In the genomic region with DNA sequence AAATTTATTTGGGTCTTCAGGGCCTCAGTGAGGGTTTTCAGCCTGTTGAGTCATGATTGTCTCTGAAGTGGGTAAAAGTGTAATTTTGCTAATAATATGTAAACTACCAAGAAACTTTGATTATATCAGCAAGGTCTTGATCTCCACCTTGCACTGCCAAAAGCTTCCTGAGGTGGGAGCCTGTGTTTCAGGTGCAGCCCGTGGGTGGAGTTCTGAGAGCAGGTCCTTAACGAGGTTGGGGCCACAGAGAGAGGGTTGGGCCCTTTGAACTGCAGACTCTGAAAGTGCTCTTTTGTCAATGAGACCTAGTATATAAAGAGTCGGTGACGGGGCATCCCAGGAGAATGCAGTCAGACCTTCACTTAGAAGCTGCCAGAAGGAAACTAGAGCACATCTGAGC, we compare ENCODE assay signal across 30 cellular contexts.
"Had no signal": no experiment of that assay in that cellular context is flagged by ENCODE, and none has a peak within 500 bp of the region (broad histone marks: within the 10 kb centered on the region; RNA-seq: fewer than 3 reads in every experiment).

No MANE protein-coding gene starts in this region.

- H3K9me3 ChIP-seq: ascending aorta, body of pancreas, Peyer's patch, SK-N-SH had no signal

- H3K9me3 Mint-ChIP-seq: activated naive CD4-positive, alpha-beta T cell treated with anti-CD3 and anti-CD28 coated beads, Interleukin-2, amount 50 U/mL, for 72 hours; activated naive CD8-positive, alpha-beta T cell treated with anti-CD3 and anti-CD28 coated beads, Interleukin-2, amount 50 U/mL, for 24 hours; activated T-helper 1 cell treated with anti-CD3 and anti-CD28 coated beads, Interleukin-12 subunit alpha, Interleukin-12 subunit beta, Interleukin-2, Interleukin-4 antibody, amounts not matched to agents 30 ng/mL and 10 ng/mL and 1 ng/mL, durations not matched to agents 14 hours and 24 hours and 36 hours; central memory CD8-positive, alpha-beta T cell had no signal

- ATAC-seq: activated CD4-positive, CD25-positive, alpha-beta regulatory T cell treated with anti-CD3 and anti-CD28 coated beads, Interleukin-2, amount 50 U/mL, for 24 hours; activated CD8-positive, alpha-beta T cell treated with anti-CD3 and anti-CD28 coated beads, Interleukin-2, amount 10 ng/mL, durations not matched to agents 7 days and 5 days; activated naive CD4-positive, alpha-beta T cell treated with anti-CD3 and anti-CD28 coated beads, Interleukin-2, amount 50 U/mL, for 72 hours; activated naive CD8-positive, alpha-beta T cell treated with anti-CD3 and anti-CD28 coated beads, Interleukin-2, amount 50 U/mL, for 24 hours; body of pancreas had no signal

- H3K4me3 Mint-ChIP-seq: activated CD8-positive, alpha-beta T cell treated with anti-CD3 and anti-CD28 coated beads, Interleukin-2, amount 10 ng/mL, durations not matched to agents 7 days and 5 days; activated naive CD8-positive, alpha-beta T cell treated with anti-CD3 and anti-CD28 coated beads, Interleukin-2, amount 50 U/mL, for 24 hours; activated T-helper 1 cell treated with anti-CD3 and anti-CD28 coated beads, Interleukin-12 subunit alpha, Interleukin-12 subunit beta, Interleukin-2, Interleukin-4 antibody, amounts not matched to agents 30 ng/mL and 10 ng/mL and 1 ng/mL, durations not matched to agents 14 hours and 24 hours and 36 hours; central memory CD8-positive, alpha-beta T cell had no signal

- H3K27ac Mint-ChIP-seq: activated CD8-positive, alpha-beta T cell treated with anti-CD3 and anti-CD28 coated beads, Interleukin-2, amount 10 ng/mL, durations not matched to agents 7 days and 5 days; activated naive CD4-positive, alpha-beta T cell treated with anti-CD3 and anti-CD28 coated beads, Interleukin-2, amount 50 U/mL, for 72 hours; activated naive CD8-positive, alpha-beta T cell treated with anti-CD3 and anti-CD28 coated beads, Interleukin-2, amount 50 U/mL, for 24 hours; activated T-helper 1 cell treated with anti-CD3 and anti-CD28 coated beads, Interleukin-12 subunit alpha, Interleukin-12 subunit beta, Interleukin-2, Interleukin-4 antibody, amounts not matched to agents 30 ng/mL and 10 ng/mL and 1 ng/mL, durations not matched to agents 14 hours and 24 hours and 36 hours had no signal

- H3K4me2 ChIP-seq: SK-N-SH had no signal

- DNase-seq: activated CD4-positive, alpha-beta T cell treated with anti-CD3 and anti-CD28 coated beads for 4 hours; activated CD4-positive, alpha-beta T cell treated with anti-CD3 and anti-CD28 coated beads, Interleukin-2, amount 50 U/mL, for 4 hours; activated CD8-positive, alpha-beta memory T cell treated with anti-CD3 and anti-CD28 coated beads, Interleukin-2, amount 50 U/mL, for 48 hours; activated CD8-positive, alpha-beta T cell treated with anti-CD3 and anti-CD28 coated beads, Interleukin-2, amount 10 ng/mL, durations not matched to agents 7 days and 5 days; activated effector memory CD4-positive, alpha-beta T cell treated with Interleukin-2 at 50 U/mL for 16 hours; activated naive CD4-positive, alpha-beta T cell treated with Interleukin-2 at 50 U/mL for 16 hours; activated naive CD8-positive, alpha-beta T cell treated with anti-CD3 and anti-CD28 coated beads, Interleukin-2, amount 50 U/mL, for 24 hours; activated T-cell treated with anti-CD3 and anti-CD28 coated beads, Interleukin-2, amount 50 U/mL, for 1 hour; amniotic stem cell; body of pancreas; NCI-H1092 treated with DMSO at 0.1 percent for 48 hours; NCI-H1417 treated with DMSO at 0.1 percent for 48 hours; NCI-H1694; NCI-H2029; NCI-H345; NCI-H510A; NCI-H526 treated with DMSO at 0.1 percent for 48 hours; NCI-H82; Peyer's patch; Right ventricle myocardium superior; SJCRH30; SK-N-SH; T-helper 1 cell had no signal

- H3K9ac ChIP-seq: SK-N-SH had no signal

- H3K36me3 Mint-ChIP-seq: activated naive CD4-positive, alpha-beta T cell treated with anti-CD3 and anti-CD28 coated beads, Interleukin-2, amount 50 U/mL, for 72 hours had no signal

- H3K27me3 Mint-ChIP-seq: activated naive CD8-positive, alpha-beta T cell treated with anti-CD3 and anti-CD28 coated beads, Interleukin-2, amount 50 U/mL, for 24 hours; central memory CD8-positive, alpha-beta T cell had no signal

- H3K4me3 ChIP-seq: ascending aorta, body of pancreas, Peyer's patch, SJCRH30 had no signal

- H3K27ac ChIP-seq: ascending aorta, body of pancreas, Peyer's patch, RWPE1, SJCRH30, VCaP had no signal

- H3K36me3 ChIP-seq: ascending aorta, Peyer's patch, SJCRH30 had no signal

- H3K4me1 Mint-ChIP-seq: activated naive CD8-positive, alpha-beta T cell treated with anti-CD3 and anti-CD28 coated beads, Interleukin-2, amount 50 U/mL, for 24 hours; central memory CD8-positive, alpha-beta T cell had no signal

- H3K27me3 ChIP-seq: ascending aorta, body of pancreas, Peyer's patch, SJCRH30 had no signal

- H3K9me2 ChIP-seq: SK-N-SH had no signal

- H3K4me1 ChIP-seq: ascending aorta, body of pancreas, Peyer's patch, SJCRH30 had no signal
